Comparison of ENCODE assay signal across 9 cellular contexts in genomic region chr5:130109152-130109551, GRCh38.
DNase-seq lines count a peak whose midpoint lies in the region; ATAC-seq and TF ChIP-seq lines count a peak whose summit lies in the region.
"Had no signal": no experiment of that assay in that cellular context is flagged by ENCODE, and none has a peak within 500 bp of the region (broad histone marks: within the 10 kb centered on the region; RNA-seq: fewer than 3 reads in every experiment).

No MANE protein-coding gene starts in this region.

- no peak for TF ChIP-seq EP300 in suprapubic skin (IDR thresholded peaks at IDR 0.05)

- no peak overlapping the region for H3K27ac Mint-ChIP-seq in naive thymus-derived CD4-positive, alpha-beta T cell
- H3K27ac Mint-ChIP-seq: activated naive CD8-positive, alpha-beta T cell treated with anti-CD3 and anti-CD28 coated beads, Interleukin-2, amount 10 ng/mL, durations not matched to agents 7 days and 5 days had no signal

- TF ChIP-seq RAD21 in HCT116 (IDR thresholded peaks at IDR 0.05; ENCODE audit: low read depth) = peak; percentile 79

- H3K79me2 ChIP-seq in HCT116 (ENCODE audit: insufficient read depth, low read length) = no peaks in the 10 kb centered on the region

- no peaks in the 10 kb centered on the region for H3K4me1 Mint-ChIP-seq in naive thymus-derived CD4-positive, alpha-beta T cell
- H3K4me1 Mint-ChIP-seq: activated naive CD8-positive, alpha-beta T cell treated with anti-CD3 and anti-CD28 coated beads, Interleukin-2, amount 10 ng/mL, durations not matched to agents 7 days and 5 days had no signal

- CTCF ChIA-PET in HCT116 (lab: Charles Lee) = interaction anchor here (0.6 kb wide), 1 partner anchor 26 kb away, joined by 4 read pairs; no protein-coding TSS in a partner anchor
- CTCF ChIA-PET in naive thymus-derived CD4-positive, alpha-beta T cell (lab: Charles Lee) = interaction anchor here (0.6 kb wide), 1 partner anchor 996 kb away, joined by 5 read pairs; no protein-coding TSS in a partner anchor

- peak; percentile 55 to 76 (median 62); a peak in 5 of 6 replicates for TF ChIP-seq CTCF in HCT116 (IDR thresholded peaks at IDR 0.05 in 2 of 3, conservative IDR thresholded peaks at IDR 0.05 in 1 of 3; ENCODE audit: borderline replicate concordance in 1 of 3, insufficient read depth in 1 of 3, low read depth in 2 of 3, low read length in 2 of 3)
- peak; percentile 32 for TF ChIP-seq CTCF in NB4 (IDR thresholded peaks at IDR 0.05; ENCODE audit: low read depth, low read length)
- TF ChIP-seq CTCF in choroid plexus epithelial cell (conservative IDR thresholded peaks at IDR 0.05; ENCODE audit: low read depth, low read length) = peak; percentile 70
- TF ChIP-seq CTCF in suprapubic skin (IDR thresholded peaks at IDR 0.05) = peak in 1 of 2 donors; percentile 14

- RAD21 ChIA-PET in HCT116 (lab: Charles Lee; ENCODE audit: low non-redundant PET in 1 of 2, low total read pairs in 2 of 2, uncharacterized antibody in 2 of 2, unreplicated experiment in 2 of 2) = no interaction called here

- POLR2A ChIA-PET in HCT116 (lab: Charles Lee) = no interaction called here
- POLR2A ChIA-PET in naive thymus-derived CD4-positive, alpha-beta T cell (lab: Charles Lee) = no interaction called here

- H3K27me3 ChIP-seq in HCT116 (ENCODE audit: insufficient read depth, low read length) (no peaks in the 10 kb centered on the region), suprapubic skin (no peaks in the 10 kb centered on the region)
- no peaks in the 10 kb centered on the region for H3K27me3 ChIP-seq in naive thymus-derived CD4-positive, alpha-beta T cell (ENCODE audit: control insufficient read depth in 2 of 2, insufficient read depth in 2 of 2, low read length in 2 of 2)

- H3K36me3 ChIP-seq in HCT116 (ENCODE audit: control insufficient read depth in 1 of 2, insufficient read depth in 2 of 2, low read length in 2 of 2) (no peaks in the 10 kb centered on the region), suprapubic skin (no peaks in the 10 kb centered on the region)
- H3K36me3 ChIP-seq in naive thymus-derived CD4-positive, alpha-beta T cell (ENCODE audit: control insufficient read depth in 2 of 3, insufficient read depth in 3 of 3, low read length in 3 of 3) = no peaks in the 10 kb centered on the region

- H4K20me1 ChIP-seq in HCT116 (ENCODE audit: insufficient read depth) = no peaks in the 10 kb centered on the region

- H3K27ac ChIP-seq in HCT116 (ENCODE audit: low read depth, low read length) (no peak overlapping the region), suprapubic skin (no peak overlapping the region)
- H3K27ac ChIP-seq in naive thymus-derived CD4-positive, alpha-beta T cell (ENCODE audit: low read depth, low read length) = no peak overlapping the region

- no TSS peak for BruUV-seq in HCT116 (replicated peaks; lab: Mats Ljungman, UMichigan)

- intact Hi-C loops in HCT116 (cut with micrococcal nuclease) = loop anchor here (1.0 to 2.0 kb wide), 3 partner anchors 611 to 1001 kb away; no protein-coding TSS in a partner anchor
- intact Hi-C loops in naive thymus-derived CD4-positive, alpha-beta T cell (cut with micrococcal nuclease) = loop anchor here (1.0 to 5.0 kb wide), 3 partner anchors 1001 to 1313 kb away; no protein-coding TSS in a partner anchor

- H3K4me3 ChIP-seq in HCT116 (replicated peaks in 1 of 2; ENCODE audit: low read depth in 1 of 2, low read length in 2 of 2) = no peak overlapping the region
- H3K4me3 ChIP-seq in NB4 (ENCODE audit: low read depth, low read length) = no peak overlapping the region
- H3K4me3 ChIP-seq in choroid plexus epithelial cell (ENCODE audit: low read depth, low read length) = no peak overlapping the region
- H3K4me3 ChIP-seq in naive thymus-derived CD4-positive, alpha-beta T cell (ENCODE audit: low read length) = no peak overlapping the region
- no peak overlapping the region for H3K4me3 ChIP-seq in suprapubic skin

- H3K9me3 Mint-ChIP-seq in naive thymus-derived CD4-positive, alpha-beta T cell = no peaks in the 10 kb centered on the region
- H3K9me3 Mint-ChIP-seq: activated naive CD8-positive, alpha-beta T cell treated with anti-CD3 and anti-CD28 coated beads, Interleukin-2, amount 10 ng/mL, durations not matched to agents 7 days and 5 days had no signal

- peaks cover 0 to 5% (median 0%) of the 10 kb centered on the region in 5 donors for H3K27me3 Mint-ChIP-seq in naive thymus-derived CD4-positive, alpha-beta T cell

- ATAC-seq in HCT116 = peak; percentile 69; the same call in 1 of the 2 replicates
- peak; percentile 42 for ATAC-seq in naive thymus-derived CD4-positive, alpha-beta T cell

- no peak overlapping the region for H3K4me2 ChIP-seq in HCT116 (ENCODE audit: low read length)

- no peaks in the 10 kb centered on the region for H3K9me2 ChIP-seq in HCT116 (ENCODE audit: insufficient read depth)

- no peak overlapping the region for H3K9ac ChIP-seq in HCT116 (ENCODE audit: low read length)

- no peaks in the 10 kb centered on the region for H3K36me3 Mint-ChIP-seq in naive thymus-derived CD4-positive, alpha-beta T cell
- H3K36me3 Mint-ChIP-seq: activated naive CD8-positive, alpha-beta T cell treated with anti-CD3 and anti-CD28 coated beads, Interleukin-2, amount 10 ng/mL, durations not matched to agents 7 days and 5 days had no signal

- no peak for TF ChIP-seq POLR2A in HCT116 (IDR thresholded peaks at IDR 0.05; ENCODE audit: borderline replicate concordance, extremely low read depth, insufficient read depth, insufficient read length)
- TF ChIP-seq POLR2A in NB4 (IDR thresholded peaks at IDR 0.05; ENCODE audit: extremely low read depth, insufficient read length) = no peak
- TF ChIP-seq POLR2A in suprapubic skin (IDR thresholded peaks at IDR 0.05) = no peak

- WGBS in suprapubic skin = 65% methylated on average over 1 of the region's 1 CpG

- H3K9me3 ChIP-seq in HCT116 (ENCODE audit: control insufficient read depth in 1 of 2, insufficient read depth in 1 of 2, low read depth in 1 of 2, low read length in 2 of 2) (no peaks in the 10 kb centered on the region), suprapubic skin (no peaks in the 10 kb centered on the region)
- H3K9me3 ChIP-seq in naive thymus-derived CD4-positive, alpha-beta T cell (ENCODE audit: control insufficient read depth in 2 of 3, low read length in 3 of 3) = no peaks in the 10 kb centered on the region

- no peak overlapping the region for H3K4me3 Mint-ChIP-seq in naive thymus-derived CD4-positive, alpha-beta T cell
- H3K4me3 Mint-ChIP-seq: activated naive CD8-positive, alpha-beta T cell treated with anti-CD3 and anti-CD28 coated beads, Interleukin-2, amount 10 ng/mL, durations not matched to agents 7 days and 5 days had no signal

- H3K4me1 ChIP-seq in HCT116 (ENCODE audit: control insufficient read depth in 1 of 2, insufficient read depth in 2 of 2, low read length in 2 of 2) = no peaks in the 10 kb centered on the region
- no peaks in the 10 kb centered on the region for H3K4me1 ChIP-seq in naive thymus-derived CD4-positive, alpha-beta T cell (ENCODE audit: control insufficient read depth in 2 of 2, insufficient read depth in 2 of 2, low read length in 2 of 2)
- H3K4me1 ChIP-seq in suprapubic skin = no peaks in the 10 kb centered on the region

- DNase-seq in NCI-H510A treated with DMSO at 0.1 percent for 48 hours (lab: John Stamatoyannopoulos, UW) (peak; percentile 37), NCI-H510A (lab: John Stamatoyannopoulos, UW) (no peak), HCT116 (ENCODE audit: low read depth, low spot score) (peak; percentile 34), NB4 (ENCODE audit: low read depth) (peak; percentile 34), choroid plexus epithelial cell (ENCODE audit: low read depth) (peak; percentile 71), GDM1 (lab: John Stamatoyannopoulos, UW) (no peak), suprapubic skin (ENCODE audit: low spot score in 2 of 2) (no peak)
- DNase-seq in naive thymus-derived CD4-positive, alpha-beta T cell = peak in 5 of 9 donors; percentile 1 to 13 (median 10)
- DNase-seq: activated naive CD8-positive, alpha-beta T cell treated with anti-CD3 and anti-CD28 coated beads, Interleukin-2, amount 10 ng/mL, durations not matched to agents 7 days and 5 days had no signal

- H2AFZ ChIP-seq in HCT116 (ENCODE audit: low read depth, low read length, poor library complexity, severe bottlenecking) = peak overlapping the region; percentile 15

TF ChIP-seq in HCT116, 20 proteins besides CTCF, POLR2A, EP300 and RAD21:
- TF ChIP-seq CBX3 (IDR thresholded peaks at IDR 0.05; ENCODE audit: low read depth) = no peak
- no peak for TF ChIP-seq FOSL1 (IDR thresholded peaks at IDR 0.05; ENCODE audit: low read depth)
- TF ChIP-seq, protein P1, sequence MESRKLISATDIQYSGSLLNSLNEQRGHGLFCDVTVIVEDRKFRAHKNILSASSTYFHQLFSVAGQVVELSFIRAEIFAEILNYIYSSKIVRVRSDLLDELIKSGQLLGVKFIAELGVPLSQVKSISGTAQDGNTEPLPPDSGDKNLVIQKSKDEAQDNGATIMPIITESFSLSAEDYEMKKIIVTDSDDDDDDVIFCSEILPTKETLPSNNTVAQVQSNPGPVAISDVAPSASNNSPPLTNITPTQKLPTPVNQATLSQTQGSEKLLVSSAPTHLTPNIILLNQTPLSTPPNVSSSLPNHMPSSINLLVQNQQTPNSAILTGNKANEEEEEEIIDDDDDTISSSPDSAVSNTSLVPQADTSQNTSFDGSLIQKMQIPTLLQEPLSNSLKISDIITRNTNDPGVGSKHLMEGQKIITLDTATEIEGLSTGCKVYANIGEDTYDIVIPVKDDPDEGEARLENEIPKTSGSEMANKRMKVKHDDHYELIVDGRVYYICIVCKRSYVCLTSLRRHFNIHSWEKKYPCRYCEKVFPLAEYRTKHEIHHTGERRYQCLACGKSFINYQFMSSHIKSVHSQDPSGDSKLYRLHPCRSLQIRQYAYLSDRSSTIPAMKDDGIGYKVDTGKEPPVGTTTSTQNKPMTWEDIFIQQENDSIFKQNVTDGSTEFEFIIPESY (IDR thresholded peaks at IDR 0.05; ENCODE audit: extremely low read depth, insufficient replicate concordance, low read length) = no peak
- no peak for TF ChIP-seq JUND (IDR thresholded peaks at IDR 0.05)
- no peak for TF ChIP-seq ELF1 (IDR thresholded peaks at IDR 0.05; ENCODE audit: borderline replicate concordance, low read depth)
- TF ChIP-seq ATF3 (IDR thresholded peaks at IDR 0.05) = no peak

Comparison
In these comparisons a context has a peak if more than half of its experiments do, and no peak if none do; other contexts are left out.
1. DNase-seq: peak in NCI-H510A treated with DMSO at 0.1 percent for 48 hours (single experiment), HCT116 (single experiment), NB4 (single experiment), choroid plexus epithelial cell (single experiment) and naive thymus-derived CD4-positive, alpha-beta T cell (5 of 9); none in NCI-H510A (single experiment), GDM1 (single experiment) and suprapubic skin (0 of 2).